ENCODE assay signal across 28 cellular contexts in the genomic region with DNA sequence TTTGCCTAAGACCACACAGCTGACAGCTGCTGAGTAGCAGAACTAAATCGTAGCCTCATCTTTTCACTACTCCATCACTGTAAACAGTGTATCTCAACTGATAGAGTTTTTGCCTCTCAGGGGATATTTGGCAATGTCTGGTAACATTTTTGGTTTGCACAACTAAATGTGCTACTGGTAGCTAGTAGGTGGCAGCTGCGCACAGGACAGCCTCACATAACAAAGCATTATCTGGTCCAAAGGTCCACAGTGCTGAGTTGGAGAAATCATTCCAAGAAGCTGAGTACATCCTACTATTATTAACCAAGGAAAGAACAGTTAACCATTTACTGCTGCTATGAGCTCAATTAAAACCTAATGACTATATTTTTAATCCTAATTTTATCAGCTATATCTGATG. TPM values are rescaled to one million over a fixed set of nuclear protein-coding genes. Genes with fewer than 3 reads are reported as not detected.
DNase-seq lines count a peak whose midpoint lies in the region; ATAC-seq and TF ChIP-seq lines count a peak whose summit lies in the region.
"Had no signal": no experiment of that assay in that cellular context is flagged by ENCODE, and none has a peak within 500 bp of the region (broad histone marks: within the 10 kb centered on the region; RNA-seq: fewer than 3 reads in every experiment).

No MANE protein-coding gene starts in this region.

- H3K4me1 Mint-ChIP-seq in effector memory CD8-positive, alpha-beta T cell (ENCODE audit: low read depth in 2 of 2), result no peaks in the 10 kb centered on the region
- no peaks in the 10 kb centered on the region for H3K4me1 Mint-ChIP-seq in CD8-positive, alpha-beta T cell (ENCODE audit: low read depth)
- H3K4me1 Mint-ChIP-seq: B cell, brain, endodermal cell, nephron progenitor cell had no signal

- H3K27ac ChIP-seq in hepatocyte (no peak overlapping the region), left lung (no peak overlapping the region)
- H3K27ac ChIP-seq in CD8-positive, alpha-beta T cell (ENCODE audit: low read depth, low read length), result no peak overlapping the region
- H3K27ac ChIP-seq: 22Rv1, adrenal gland, esophagus squamous epithelium, parathyroid adenoma, sigmoid colon, tibial nerve had no signal

- no peaks in the 10 kb centered on the region for H3K36me3 Mint-ChIP-seq in effector memory CD8-positive, alpha-beta T cell (ENCODE audit: insufficient read depth)
- no peaks in the 10 kb centered on the region for H3K36me3 Mint-ChIP-seq in CD8-positive, alpha-beta T cell
- H3K36me3 Mint-ChIP-seq: brain had no signal

- no peak overlapping the region for H3K4me3 ChIP-seq in hepatocyte
- no peak overlapping the region for H3K4me3 ChIP-seq in left lung
- H3K4me3 ChIP-seq in CD8-positive, alpha-beta T cell (ENCODE audit: low read depth, low read length), result no peak overlapping the region
- H3K4me3 ChIP-seq: adrenal gland, esophagus squamous epithelium, sigmoid colon, tibial nerve had no signal

- TF ChIP-seq CTCF in hepatocyte (IDR thresholded peaks at IDR 0.05; ENCODE audit: poor library complexity), result no peak
- no peak for TF ChIP-seq CTCF in left lung (IDR thresholded peaks at IDR 0.05)
- TF ChIP-seq CTCF in CD8-positive, alpha-beta T cell (IDR thresholded peaks at IDR 0.05), result no peak

- H3K4me1 ChIP-seq in hepatocyte (ENCODE audit: insufficient read depth), result no peaks in the 10 kb centered on the region
- no peaks in the 10 kb centered on the region for H3K4me1 ChIP-seq in left lung
- H3K4me1 ChIP-seq in CD8-positive, alpha-beta T cell (ENCODE audit: insufficient read depth, low read length), result no peaks in the 10 kb centered on the region
- H3K4me1 ChIP-seq: adrenal gland, esophagus squamous epithelium, parathyroid adenoma, sigmoid colon had no signal

- no peaks in the 10 kb centered on the region for H4K20me1 ChIP-seq in hepatocyte (ENCODE audit: insufficient read depth, poor library complexity, severe bottlenecking)

- DNase-seq in DMS53 (lab: John Stamatoyannopoulos, UW), result peak; percentile 61
- no peak for DNase-seq in DMS53 treated with DMSO at 0.1 percent for 48 hours (lab: John Stamatoyannopoulos, UW; ENCODE audit: unreplicated experiment)
- DNase-seq in NCI-H69 (lab: John Stamatoyannopoulos, UW), result peak; percentile 43
- DNase-seq in hepatocyte (ENCODE audit: low spot score), result peak; percentile 25
- peak; percentile 87 for DNase-seq in renal cortical epithelial cell (ENCODE audit: low read depth)
- DNase-seq in effector memory CD8-positive, alpha-beta T cell, result no peak
- no peak for DNase-seq in left lung
- no peak for DNase-seq in CD8-positive, alpha-beta T cell
- DNase-seq: activated CD4-positive, alpha-beta T cell treated with anti-CD3 and anti-CD28 coated beads for 4 hours; activated naive CD4-positive, alpha-beta T cell treated with Interleukin-2 at 50 U/mL for 16 hours; activated T-cell treated with anti-CD3 and anti-CD28 coated beads, Interleukin-2, amount 50 U/mL, for 4 hours; endodermal cell; esophagus squamous epithelium; KG1; left colon; midbrain; NCI-H1694 treated with DMSO at 0.1 percent for 48 hours; NCI-H2171 treated with DMSO at 0.1 percent for 48 hours; NCI-H524 treated with DMSO at 0.1 percent for 48 hours; nephron progenitor cell; sigmoid colon had no signal

- no peaks in the 10 kb centered on the region for H3K27me3 ChIP-seq in hepatocyte
- no peaks in the 10 kb centered on the region for H3K27me3 ChIP-seq in left lung
- no peaks in the 10 kb centered on the region for H3K27me3 ChIP-seq in CD8-positive, alpha-beta T cell (ENCODE audit: insufficient read depth, low read length)
- H3K27me3 ChIP-seq: adrenal gland, esophagus squamous epithelium, sigmoid colon, tibial nerve had no signal

- H3K4me3 Mint-ChIP-seq in effector memory CD8-positive, alpha-beta T cell, result no peak overlapping the region
- H3K4me3 Mint-ChIP-seq in CD8-positive, alpha-beta T cell, result no peak overlapping the region
- H3K4me3 Mint-ChIP-seq: activated T-cell treated with anti-CD3 and anti-CD28 coated beads, Interleukin-2, amount 50 U/mL, for 4 hours; B cell; brain; endodermal cell; nephron progenitor cell; T-helper 2 cell treated with Interferon-gamma antibody and Interleukin-4, amounts not matched to agents 5 μg/mL and 100 μg/mL, for 36 hours had no signal

- whole genome bisulfite sequencing in hepatocyte (ENCODE audit: low lambda C conversion rate, missing lambda C conversion rate), result 71% methylated on average over 2 of the region's 2 CpGs

- intact Hi-C loops in left lung (cut with DNase I), result no loop called here
- intact Hi-C loops in CD8-positive, alpha-beta T cell (cut with DNase I, micrococcal nuclease), result no loop called here

- no peaks in the 10 kb centered on the region for H3K9me2 ChIP-seq in hepatocyte (replicated peaks; ENCODE audit: insufficient read depth)

- no peaks in the 10 kb centered on the region for H3K9me3 Mint-ChIP-seq in effector memory CD8-positive, alpha-beta T cell
- no peaks in the 10 kb centered on the region for H3K9me3 Mint-ChIP-seq in CD8-positive, alpha-beta T cell
- H3K9me3 Mint-ChIP-seq: activated T-cell treated with anti-CD3 and anti-CD28 coated beads, Interleukin-2, amount 50 U/mL, for 4 hours; endodermal cell; T-helper 2 cell treated with Interferon-gamma antibody and Interleukin-4, amounts not matched to agents 5 μg/mL and 100 μg/mL, for 36 hours had no signal

- H3K27ac Mint-ChIP-seq in effector memory CD8-positive, alpha-beta T cell, result no peak overlapping the region
- no peak overlapping the region for H3K27ac Mint-ChIP-seq in CD8-positive, alpha-beta T cell
- H3K27ac Mint-ChIP-seq: B cell; brain; endodermal cell; nephron progenitor cell; T-helper 2 cell treated with Interferon-gamma antibody and Interleukin-4, amounts not matched to agents 5 μg/mL and 100 μg/mL, for 36 hours had no signal

- no peaks in the 10 kb centered on the region for H3K9me3 ChIP-seq in hepatocyte (ENCODE audit: low read depth)
- H3K9me3 ChIP-seq in left lung, result no peaks in the 10 kb centered on the region
- H3K9me3 ChIP-seq in CD8-positive, alpha-beta T cell (ENCODE audit: low read length), result no peaks in the 10 kb centered on the region
- H3K9me3 ChIP-seq: adrenal gland, esophagus squamous epithelium, sigmoid colon, tibial nerve had no signal

- H3K79me2 ChIP-seq in hepatocyte, result no peaks in the 10 kb centered on the region
- H3K79me2 ChIP-seq: parathyroid adenoma had no signal

- H2AFZ ChIP-seq in hepatocyte, result no peak overlapping the region
- H2AFZ ChIP-seq: parathyroid adenoma had no signal

- no peaks in the 10 kb centered on the region for H3K36me3 ChIP-seq in hepatocyte (replicated peaks; ENCODE audit: insufficient read depth, low read depth)
- H3K36me3 ChIP-seq in left lung, result no peaks in the 10 kb centered on the region
- H3K36me3 ChIP-seq in CD8-positive, alpha-beta T cell (ENCODE audit: insufficient read depth, low read length), result no peaks in the 10 kb centered on the region
- H3K36me3 ChIP-seq: adrenal gland, esophagus squamous epithelium, sigmoid colon, tibial nerve had no signal

- H3K27me3 Mint-ChIP-seq in effector memory CD8-positive, alpha-beta T cell, result no peaks in the 10 kb centered on the region
- H3K27me3 Mint-ChIP-seq in CD8-positive, alpha-beta T cell (ENCODE audit: low read depth), result no peaks in the 10 kb centered on the region
- H3K27me3 Mint-ChIP-seq: B cell, brain had no signal

- POLR2A ChIA-PET in CD8-positive, alpha-beta T cell (lab: Charles Lee), result no interaction called here

- no peak for ATAC-seq in effector memory CD8-positive, alpha-beta T cell (replicated peaks)
- ATAC-seq in left lung, result no peak
- ATAC-seq in CD8-positive, alpha-beta T cell, result no peak
- ATAC-seq: activated T-cell treated with anti-CD3 and anti-CD28 coated beads, Interleukin-2, amount 50 U/mL, for 4 hours; left colon had no signal

- no peak overlapping the region for H3K4me2 ChIP-seq in hepatocyte

- CTCF ChIA-PET in CD8-positive, alpha-beta T cell (lab: Charles Lee), result interaction anchor here (1.2 kb wide), 1 partner anchor 10 kb away, joined by 5 read pairs; no protein-coding TSS in a partner anchor

RNA-seq across cellular contexts. Expression of gene CCDC102B, which starts 6.1 kb away (rescaled TPM):
- total RNA-seq in hepatocyte, result 3.7 and 5.4 TPM in 2 replicates
- 1.7 and 2.8 TPM in 2 replicates for polyA plus RNA-seq in hepatocyte
- 1.3 and 2.6 TPM in 2 replicates for total RNA-seq in renal cortical epithelial cell
- total RNA-seq in left lung, result 10 to 100 TPM; 60.7 to 78.3 TPM
- total RNA-seq in CD8-positive, alpha-beta T cell, result 1 to 10 TPM; 2.2 to 4.2 TPM

Comparison
In these comparisons a context has a peak if more than half of its experiments do, and no peak if none do; other contexts are left out.
1. DNase-seq: peak in DMS53 (single experiment), NCI-H69 (single experiment), hepatocyte (single experiment) and renal cortical epithelial cell (single experiment); none in DMS53 treated with DMSO at 0.1 percent for 48 hours (single experiment), effector memory CD8-positive, alpha-beta T cell (0 of 3), left lung (0 of 2) and CD8-positive, alpha-beta T cell (0 of 7).